Comparison of ENCODE assay signal across 22 cellular contexts in genomic region chr3:61583890-61584289, GRCh38.
"Had no signal": no experiment of that assay in that cellular context is flagged by ENCODE, and none has a peak within 500 bp of the region (broad histone marks: within the 10 kb centered on the region; RNA-seq: fewer than 3 reads in every experiment).

No MANE protein-coding gene starts in this region.

- H3K4me3 ChIP-seq: esophagus muscularis mucosa, gastroesophageal sphincter, mucosa of descending colon, neural progenitor cell, ovary, suprapubic skin, thyroid gland had no signal

- H3K4me1 ChIP-seq: suprapubic skin had no signal

- H2AFZ ChIP-seq: neural progenitor cell had no signal

- DNase-seq: effector memory CD8-positive, alpha-beta T cell; glutamatergic neuron; kidney; mucosa of descending colon; nucleus accumbens; ovary; right cardiac atrium; small intestine; stimulated activated CD4-positive, alpha-beta T cell treated with anti-CD3 and anti-CD28 coated beads, Interleukin-4, amount 100 ng/mL, for 1 hour; stimulated activated CD8-positive, alpha-beta memory T cell treated with anti-CD3 and anti-CD28 coated beads, Interleukin-4, amount 100 ng/mL, for 48 hours; stimulated activated naive CD8-positive, alpha-beta T cell treated with anti-CD3 and anti-CD28 coated beads, Interleukin-15, Interleukin-2, amounts not matched to agents 100 U/mL and 50 U/mL, for 24 hours; thyroid gland had no signal

- H3K9ac ChIP-seq: neural progenitor cell had no signal

- H3K27me3 ChIP-seq: esophagus muscularis mucosa, gastroesophageal sphincter, neural progenitor cell, ovary, suprapubic skin, thyroid gland had no signal

- H3K4me3 Mint-ChIP-seq: dendritic cell treated with granulocyte-macrophage colony-stimulating factor and Interleukin-4, amounts not matched to agents 40 ng/mL and 50 ng/mL, for 4 days; effector memory CD8-positive, alpha-beta T cell; natural killer cell treated with Interleukin-12 subunit alpha and Interleukin-12 subunit beta and Interleukin-15 and Interleukin-18, amount 100 ng/mL, for 72 hours; neural progenitor cell; stimulated activated effector memory CD8-positive, alpha-beta T cell treated with anti-CD3 and anti-CD28 coated beads, Interleukin-12 subunit alpha, Interleukin-12 subunit beta, amount 100 ng/mL, for 72 hours; type B pancreatic cell had no signal

- H3K36me3 Mint-ChIP-seq: natural killer cell treated with Interleukin-12 subunit alpha and Interleukin-12 subunit beta and Interleukin-15 and Interleukin-18, amount 100 ng/mL, for 72 hours; stimulated activated effector memory CD8-positive, alpha-beta T cell treated with anti-CD3 and anti-CD28 coated beads, Interleukin-12 subunit alpha, Interleukin-12 subunit beta, amount 100 ng/mL, for 72 hours had no signal

- H3K27ac ChIP-seq: epithelial cell of prostate, esophagus muscularis mucosa, gastroesophageal sphincter, neural progenitor cell, ovary, suprapubic skin, thyroid gland had no signal

- H3K9me3 ChIP-seq: esophagus muscularis mucosa, gastroesophageal sphincter, mucosa of descending colon, ovary, suprapubic skin, thyroid gland had no signal

- H3K4me1 Mint-ChIP-seq: stimulated activated effector memory CD8-positive, alpha-beta T cell treated with anti-CD3 and anti-CD28 coated beads, Interleukin-12 subunit alpha, Interleukin-12 subunit beta, amount 100 ng/mL, for 72 hours had no signal

- ATAC-seq: effector memory CD8-positive, alpha-beta T cell; gastroesophageal sphincter; mucosa of descending colon; natural killer cell treated with Interleukin-12 subunit alpha and Interleukin-12 subunit beta and Interleukin-15 and Interleukin-18, amount 100 ng/mL, for 72 hours; right cardiac atrium; stimulated activated effector memory CD8-positive, alpha-beta T cell treated with anti-CD3 and anti-CD28 coated beads, Interleukin-12 subunit alpha, Interleukin-12 subunit beta, amount 100 ng/mL, for 72 hours; stimulated activated naive CD8-positive, alpha-beta T cell treated with anti-CD3 and anti-CD28 coated beads, Interleukin-15, Interleukin-2, amounts not matched to agents 100 U/mL and 50 U/mL, for 24 hours had no signal

- H3K9me3 Mint-ChIP-seq: dendritic cell treated with granulocyte-macrophage colony-stimulating factor and Interleukin-4, amounts not matched to agents 40 ng/mL and 50 ng/mL, for 4 days; natural killer cell treated with Interleukin-12 subunit alpha and Interleukin-12 subunit beta and Interleukin-15 and Interleukin-18, amount 100 ng/mL, for 72 hours; neural progenitor cell; type B pancreatic cell had no signal

- H3K36me3 ChIP-seq: gastroesophageal sphincter, neural progenitor cell, ovary, suprapubic skin, thyroid gland had no signal

- H3K4me2 ChIP-seq: neural progenitor cell had no signal

- H3K27ac Mint-ChIP-seq: dendritic cell treated with granulocyte-macrophage colony-stimulating factor and Interleukin-4, amounts not matched to agents 40 ng/mL and 50 ng/mL, for 4 days; effector memory CD8-positive, alpha-beta T cell; natural killer cell treated with Interleukin-12 subunit alpha and Interleukin-12 subunit beta and Interleukin-15 and Interleukin-18, amount 100 ng/mL, for 72 hours; neural progenitor cell; progenitor cell of endocrine pancreas; stimulated activated effector memory CD8-positive, alpha-beta T cell treated with anti-CD3 and anti-CD28 coated beads, Interleukin-12 subunit alpha, Interleukin-12 subunit beta, amount 100 ng/mL, for 72 hours; type B pancreatic cell had no signal

- H3K27me3 Mint-ChIP-seq: dendritic cell treated with granulocyte-macrophage colony-stimulating factor and Interleukin-4, amounts not matched to agents 40 ng/mL and 50 ng/mL, for 4 days; effector memory CD8-positive, alpha-beta T cell; natural killer cell treated with Interleukin-12 subunit alpha and Interleukin-12 subunit beta and Interleukin-15 and Interleukin-18, amount 100 ng/mL, for 72 hours; progenitor cell of endocrine pancreas; type B pancreatic cell had no signal
